20 cellular contexts compared by ENCODE assay signal in the genomic region with DNA sequence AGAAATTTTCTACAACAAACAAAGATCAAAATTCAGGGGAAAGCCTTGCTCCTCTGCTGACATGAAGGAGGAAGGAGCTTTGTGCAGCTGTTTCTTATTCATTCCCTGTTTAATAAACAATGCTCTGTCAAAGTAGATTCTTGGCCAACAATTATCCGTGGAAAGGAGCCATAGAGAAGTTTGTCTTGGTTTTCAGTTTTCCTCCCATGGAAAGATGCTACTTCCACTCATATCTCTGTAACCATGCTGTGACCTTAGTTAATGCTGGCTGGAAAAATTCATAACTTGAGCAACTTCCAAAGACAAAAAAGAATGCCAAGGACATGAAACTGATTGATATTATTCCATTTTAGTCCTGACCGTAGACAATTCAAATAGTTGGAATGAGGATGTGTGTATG. TPM values are rescaled to one million over a fixed set of nuclear protein-coding genes. Genes with fewer than 3 reads are reported as not detected.
DNase-seq lines count a peak whose midpoint lies in the region; ATAC-seq lines count a peak whose summit lies in the region.
"Had no signal": no experiment of that assay in that cellular context is flagged by ENCODE, and none has a peak within 500 bp of the region (broad histone marks: within the 10 kb centered on the region; RNA-seq: fewer than 3 reads in every experiment).

No MANE protein-coding gene starts in this region.

- H3K4me2 ChIP-seq in neuronal stem cell (ENCODE audit: insufficient read depth, low read length, poor library complexity, severe bottlenecking) = peak overlapping the region; percentile 21
- H3K4me2 ChIP-seq: SK-N-SH had no signal

- no peak overlapping the region for H4K91ac ChIP-seq in neuronal stem cell (ENCODE audit: low read depth, low read length, poor library complexity)

- no peak overlapping the region for H2BK5ac ChIP-seq in neuronal stem cell (ENCODE audit: low read length)

- no peak overlapping the region for H3K4ac ChIP-seq in neuronal stem cell (ENCODE audit: low read length)

- H3K79me1 ChIP-seq in neuronal stem cell (ENCODE audit: low read depth, low read length) = peaks cover 1% of the 10 kb centered on the region

- peaks cover 0 to 2% of the 10 kb centered on the region in 2 donors for H3K9me3 ChIP-seq in neuronal stem cell (replicated peaks in 1 of 2; ENCODE audit: control insufficient read depth in 2 of 2, insufficient read depth in 1 of 2, low read depth in 1 of 2, low read length in 2 of 2)
- H3K9me3 ChIP-seq: SK-N-SH had no signal

- no peak overlapping the region for H3K27ac ChIP-seq in neuronal stem cell (replicated peaks; ENCODE audit: low read length)
- H3K27ac ChIP-seq: 22Rv1 had no signal

- no peak overlapping the region for H2BK15ac ChIP-seq in neuronal stem cell (ENCODE audit: low read length)

- no peak overlapping the region for H2BK12ac ChIP-seq in neuronal stem cell (ENCODE audit: low read length)

- H3K14ac ChIP-seq in neuronal stem cell (ENCODE audit: low read length) = no peak overlapping the region

- no peak overlapping the region for H3K23ac ChIP-seq in neuronal stem cell (ENCODE audit: low read depth, low read length, poor library complexity)

- no peak overlapping the region for H2AFZ ChIP-seq in neuronal stem cell (ENCODE audit: low read length)

- peak; percentile 24 for DNase-seq in DMS79 treated with DMSO at 0.1 percent for 48 hours (lab: John Stamatoyannopoulos, UW)
- no peak for DNase-seq in DMS79 (lab: John Stamatoyannopoulos, UW)
- DNase-seq in fibroblast of peridontal ligament (ENCODE audit: extremely low read depth) = peak; percentile 4
- DNase-seq in neuronal stem cell (ENCODE audit: low spot score) = no peak
- no peak for DNase-seq in activated naive CD4-positive, alpha-beta T cell treated with anti-CD3 and anti-CD28 coated beads, Interleukin-2, amount 50 U/mL, for 16 hours
- DNase-seq in NOMO-1 treated with DMSO at 0.1 percent for 48 hours (lab: John Stamatoyannopoulos, UW; ENCODE audit: unreplicated experiment) = no peak
- DNase-seq: COR-L47, DMS 273 treated with DMSO at 0.1 percent for 48 hours, GDM1, GOT3, NCI-H345, NCI-H524 treated with DMSO at 0.1 percent for 48 hours, PC-3, RPMI8226, SHP77 treated with DMSO at 0.1 percent for 48 hours, SK-N-SH had no signal

- no peak overlapping the region for H2AK5ac ChIP-seq in neuronal stem cell (ENCODE audit: low read depth, low read length)

- ATAC-seq in GM21381 (IDR thresholded peaks at IDR 0.05; ENCODE audit: unreplicated experiment) (no peak), HG02759 (IDR thresholded peaks at IDR 0.05; ENCODE audit: unreplicated experiment) (no peak)
- ATAC-seq: K562, PC-3 had no signal

- no peaks in the 10 kb centered on the region for H3K27me3 ChIP-seq in neuronal stem cell (ENCODE audit: control insufficient read depth in 3 of 3, insufficient read depth in 3 of 3, low read depth in 1 of 3, low read length in 3 of 3)

- H4K8ac ChIP-seq in neuronal stem cell (ENCODE audit: low read depth, low read length) = no peak overlapping the region

- no peaks in the 10 kb centered on the region for H3K36me3 ChIP-seq in neuronal stem cell (replicated peaks in 1 of 2; ENCODE audit: control insufficient read depth in 2 of 2, insufficient read depth in 2 of 2, low read length in 2 of 2)

- peaks cover 0 to 22% of the 10 kb centered on the region in 2 donors for H3K4me1 ChIP-seq in neuronal stem cell (ENCODE audit: control insufficient read depth in 2 of 2, insufficient read depth in 1 of 2, low read depth in 1 of 2, low read length in 2 of 2)

- H3K4me3 ChIP-seq in neuronal stem cell (ENCODE audit: low read length in 2 of 2) = no peak overlapping the region
- H3K4me3 ChIP-seq: K562 had no signal

- no peak overlapping the region for H2BK120ac ChIP-seq in neuronal stem cell (ENCODE audit: low read depth, low read length)

- no peak overlapping the region for H3K18ac ChIP-seq in neuronal stem cell (ENCODE audit: low read length)

- H3K9ac ChIP-seq in neuronal stem cell (ENCODE audit: low read depth, low read length, poor library complexity) = no peak overlapping the region
- H3K9ac ChIP-seq: SK-N-SH had no signal

- no CpG with 5 or more reads among the region's 2 CpGs for WGBS in neuronal stem cell (ENCODE audit: extremely low coverage in 2 of 2, insufficient read length in 2 of 2, insufficient replicate concordance in 1 of 2), 2 donors

RNA-seq across cellular contexts. Expression of gene DDC, which starts 8.1 kb away (rescaled TPM):
- not detected for polyA plus RNA-seq in neuronal stem cell (2013, experiment 1 of 2)
- polyA plus RNA-seq in neuronal stem cell (2013, experiment 2 of 2) = 0.11 TPM
- polyA plus RNA-seq: K562 had no signal

Comparison
In these comparisons a context has a peak if more than half of its experiments do, and no peak if none do; other contexts are left out.
1. DNase-seq: peak in DMS79 treated with DMSO at 0.1 percent for 48 hours (single experiment) and fibroblast of peridontal ligament (single experiment); none in DMS79 (single experiment), neuronal stem cell (single experiment), activated naive CD4-positive, alpha-beta T cell treated with anti-CD3 and anti-CD28 coated beads, Interleukin-2, amount 50 U/mL, for 16 hours (single experiment) and NOMO-1 treated with DMSO at 0.1 percent for 48 hours (single experiment).